Comparison of ENCODE assay signal across 29 cellular contexts in the genomic region with DNA sequence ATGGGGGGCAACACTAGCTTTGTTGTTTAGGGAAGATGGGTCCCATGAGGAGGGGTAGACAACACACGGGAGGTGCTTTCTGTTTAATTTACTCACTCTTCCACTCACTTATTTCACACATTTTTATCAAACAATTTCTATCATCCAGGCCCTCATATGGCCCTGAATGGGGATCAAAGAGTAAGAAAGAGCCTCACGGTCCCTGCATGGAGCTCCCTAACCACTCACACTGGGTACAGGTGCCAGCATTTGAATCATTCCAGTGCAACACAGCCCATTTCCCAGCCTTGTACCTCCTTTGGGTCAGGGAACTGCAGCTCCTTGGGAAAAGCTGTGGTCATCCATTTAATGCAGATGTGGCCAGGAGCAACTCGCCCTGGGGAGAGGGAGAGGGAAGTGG.
"Had no signal": no experiment of that assay in that cellular context is flagged by ENCODE, and none has a peak within 500 bp of the region (broad histone marks: within the 10 kb centered on the region; RNA-seq: fewer than 3 reads in every experiment).

No MANE protein-coding gene starts in this region.

- H3K4me1 ChIP-seq: ascending aorta, breast epithelium, esophagus squamous epithelium, gastroesophageal sphincter had no signal

- H3K27ac ChIP-seq: ascending aorta, breast epithelium, cardiac muscle cell, esophagus squamous epithelium, gastroesophageal sphincter, WERI-Rb-1 had no signal

- H3K4me3 ChIP-seq: ascending aorta, breast epithelium, cardiac muscle cell, esophagus squamous epithelium, gastroesophageal sphincter had no signal

- DNase-seq: activated B cell treated with CpG ODN at 0.5 μM for 24 hours; activated CD4-positive, alpha-beta T cell treated with anti-CD3 and anti-CD28 coated beads for 48 hours; activated CD4-positive, alpha-beta T cell treated with anti-CD3 and anti-CD28 coated beads, Interleukin-2, amount 50 U/mL, for 1 hour; activated CD4-positive, alpha-beta T cell treated with anti-CD3 and anti-CD28 coated beads, Interleukin-2, amount 50 U/mL, for 48 hours; activated CD8-positive, alpha-beta memory T cell treated with anti-CD3 and anti-CD28 coated beads for 24 hours; activated CD8-positive, alpha-beta T cell treated with anti-CD3 and anti-CD28 coated beads for 36 hours; activated effector memory CD4-positive, alpha-beta T cell treated with Interleukin-2 at 50 U/mL for 16 hours; activated gamma-delta T cell treated with Interleukin-2 at 50 U/mL for 16 hours; activated naive CD4-positive, alpha-beta T cell treated with anti-CD3 and anti-CD28 coated beads for 36 hours; activated naive CD8-positive, alpha-beta T cell treated with anti-CD3 and anti-CD28 coated beads, Interleukin-2, amount 10 ng/mL, durations not matched to agents 7 days and 5 days; activated T-cell treated with anti-CD3 and anti-CD28 coated beads, Interleukin-2, amount 50 U/mL, for 4 hours; cortex of kidney; dermis blood vessel endothelial cell; effector CD4-positive, alpha-beta T cell; effector memory CD8-positive, alpha-beta T cell; erythroblast; esophagus squamous epithelium; foreskin melanocyte; T-helper 1 cell; T-helper 17 cell; T1000; WERI-Rb-1 had no signal

- H3K9me3 ChIP-seq: ascending aorta, breast epithelium, esophagus squamous epithelium, gastroesophageal sphincter had no signal

- ATAC-seq: activated CD4-positive, CD25-positive, alpha-beta regulatory T cell treated with anti-CD3 and anti-CD28 coated beads, Interleukin-2, amount 50 U/mL, for 24 hours; activated CD8-positive, alpha-beta T cell treated with anti-CD3 and anti-CD28 coated beads for 36 hours; activated naive CD4-positive, alpha-beta T cell treated with anti-CD3 and anti-CD28 coated beads, Interleukin-2, amount 50 U/mL, for 72 hours; activated T-cell treated with anti-CD3 and anti-CD28 coated beads, Interleukin-2, amount 50 U/mL, for 4 hours; activated T-helper 17 cell treated with anti-CD3 and anti-CD28 coated beads, Interleukin-2, amount 50 U/mL, for 72 hours; effector memory CD8-positive, alpha-beta T cell; gastroesophageal sphincter; T-helper 17 cell had no signal

- H3K27me3 ChIP-seq: ascending aorta, breast epithelium, cardiac muscle cell, esophagus squamous epithelium, gastroesophageal sphincter had no signal

- H3K36me3 ChIP-seq: ascending aorta, breast epithelium, cardiac muscle cell, esophagus squamous epithelium, gastroesophageal sphincter, WERI-Rb-1 had no signal
